Comparison of ENCODE assay signal across 8 cellular contexts in the genomic region with DNA sequence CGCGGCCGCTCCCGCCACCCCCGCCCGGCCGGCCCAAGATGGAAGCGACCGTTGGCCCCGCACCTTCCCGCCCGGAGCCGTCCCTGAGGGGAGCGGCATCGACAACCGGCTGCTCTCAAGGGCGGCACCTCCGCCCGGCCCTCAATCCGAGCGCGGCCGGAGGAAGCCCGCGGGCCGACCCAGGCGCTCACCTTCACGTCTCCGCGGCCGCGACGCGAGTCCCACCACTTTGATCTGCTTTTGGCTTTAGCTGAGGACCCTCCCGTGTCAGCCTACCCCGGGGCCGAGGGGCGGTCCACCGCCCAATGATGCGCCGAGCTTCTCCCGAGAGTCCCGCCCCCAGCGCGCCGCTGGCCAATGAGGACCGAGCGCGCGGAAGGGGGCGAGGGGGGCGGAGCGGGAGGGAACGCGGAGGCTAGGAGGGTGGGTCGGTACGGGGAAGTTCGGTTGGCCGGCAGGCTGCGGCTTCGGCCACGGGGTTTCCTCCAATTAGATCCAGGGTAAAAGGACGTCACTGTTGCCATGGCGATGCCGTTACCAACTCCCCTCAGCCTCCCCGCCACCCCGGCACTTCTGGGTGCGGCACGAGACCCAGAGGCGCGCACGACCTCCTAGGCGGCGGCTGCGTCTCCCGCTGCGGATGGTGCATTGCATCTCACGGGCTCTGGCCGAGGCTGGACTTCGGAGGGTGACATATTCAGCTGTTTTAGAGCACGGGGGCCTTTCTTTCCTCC. TPM values are rescaled to one million over a fixed set of nuclear protein-coding genes. Genes with fewer than 3 reads are reported as not detected.
DNase-seq lines count a peak whose midpoint lies in the region; ATAC-seq and TF ChIP-seq lines count a peak whose summit lies in the region.

A gene (minus strand): TSS at position 248 of the 734 bp plus-strand sequence. CDS start 545 bp downstream, outside the sequence.

- peak within 1 kb of the TSS; percentile 41 for H2AFZ ChIP-seq in smooth muscle cell (ENCODE audit: low read depth)

- peak within 1 kb of the TSS; percentile 96 for H3K4me3 ChIP-seq in AG04450 (ENCODE audit: low read depth, low read length)
- peak within 1 kb of the TSS; percentile 91 to 99 for H3K4me3 ChIP-seq in cardiac fibroblast (replicated peaks in 1 of 2; ENCODE audit: low read depth in 2 of 2, low read length in 2 of 2)
- peak within 1 kb of the TSS; percentile 79 for H3K4me3 ChIP-seq in smooth muscle cell

- WGBS in smooth muscle cell (ENCODE audit: low lambda C conversion rate): 1% methylated on average over 40 of the region's 81 CpGs

- H3F3A ChIP-seq in smooth muscle cell (ENCODE audit: low read depth): peaks cover 2% of the 10 kb centered on the region

- peaks cover 30% of the 10 kb centered on the region for H3K4me1 ChIP-seq in smooth muscle cell (ENCODE audit: low read depth)

- peaks cover 43% of the 10 kb centered on the region for H3K79me2 ChIP-seq in smooth muscle cell (ENCODE audit: low read depth)

- no peaks in the 10 kb centered on the region for H3K36me3 ChIP-seq in smooth muscle cell (ENCODE audit: low read depth)

- DNase-seq in AG04450 (ENCODE audit: low read depth, low spot score): peak; percentile 98
- DNase-seq in NCI-H226: peak; percentile 97
- peak; percentile 98 for DNase-seq in WTC11 (ENCODE audit: low spot score)
- peak; percentile 99 to 100 for DNase-seq in cardiac fibroblast (ENCODE audit: low read depth in 2 of 2)
- DNase-seq in iPS-NIHi7 (ENCODE audit: extremely low spot score): peak; percentile 100
- DNase-seq in smooth muscle cell (lab: John Stamatoyannopoulos, UW; ENCODE audit: unreplicated experiment): peak; percentile 94

- CTCF ChIA-PET in AG04450 (lab: Charles Lee) (interaction anchor here (0.6 to 2.1 kb wide), 6 partner anchors 11 to 170 kb away, joined by 3 to 12 read pairs (median 4); no protein-coding TSS in a partner anchor), WTC11 (lab: Charles Lee) (interaction anchor here (0.6 to 2.3 kb wide), 8 partner anchors 72 to 492 kb away, joined by 3 to 16 read pairs (median 4); a partner anchor contains a TSS)

- H3K27ac ChIP-seq in AG04450 (ENCODE audit: low read depth, low read length) (peak within 1 kb of the TSS; percentile 81), smooth muscle cell (ENCODE audit: low read depth) (peak within 1 kb of the TSS; percentile 87)

- H3K27me3 ChIP-seq in AG04450 (ENCODE audit: control insufficient read depth, insufficient read depth, low read length): no peaks in the 10 kb centered on the region
- no peaks in the 10 kb centered on the region for H3K27me3 ChIP-seq in smooth muscle cell (ENCODE audit: low read depth)

- peaks cover 44% of the 10 kb centered on the region for H3K4me1 Mint-ChIP-seq in WTC11

- peaks cover 30% of the 10 kb centered on the region for H3K27me3 Mint-ChIP-seq in WTC11 (ENCODE audit: low read depth)

- H3K4me3 Mint-ChIP-seq in WTC11: peak within 1 kb of the TSS; percentile 98

- H3K36me3 Mint-ChIP-seq in WTC11: peaks cover 40% of the 10 kb centered on the region

- peak; percentile 92 for ATAC-seq in GM18909 (IDR thresholded peaks at IDR 0.05; ENCODE audit: poor library complexity, unreplicated experiment)
- peak; percentile 90 for ATAC-seq in HG03175 (IDR thresholded peaks at IDR 0.05; ENCODE audit: unreplicated experiment)
- peak; percentile 93 for ATAC-seq in WTC11

- no peak for TF ChIP-seq CTCF in AG04450 (IDR thresholded peaks at IDR 0.05; ENCODE audit: low read depth, low read length)
- no peak for TF ChIP-seq CTCF in WTC11 (IDR thresholded peaks at IDR 0.05)
- no peak for TF ChIP-seq CTCF in cardiac fibroblast (IDR thresholded peaks at IDR 0.05; ENCODE audit: low read depth, low read length)
- TF ChIP-seq CTCF in smooth muscle cell (IDR thresholded peaks at IDR 0.05; ENCODE audit: borderline replicate concordance, insufficient read depth, poor library complexity, severe bottlenecking): no peak

- no peaks in the 10 kb centered on the region; the same call in 1 of the 2 replicates for H3K9me3 ChIP-seq in AG04450 (ENCODE audit: control insufficient read depth, insufficient read depth, low read length)
- H3K9me3 ChIP-seq in smooth muscle cell (replicated peaks; ENCODE audit: low read depth): no peaks in the 10 kb centered on the region

- H3K27ac Mint-ChIP-seq in WTC11: peak within 1 kb of the TSS; percentile 99

- peak within 1 kb of the TSS; percentile 95 for H3K4me2 ChIP-seq in smooth muscle cell

- H3K9me3 Mint-ChIP-seq in WTC11: no peaks in the 10 kb centered on the region

- POLR2A ChIA-PET in AG04450 (lab: Yijun Ruan, JAX): interaction anchor here (0.7 to 2.6 kb wide), 27 partner anchors 8 to 212 kb away, joined by 3 to 29 read pairs (median 7); a partner anchor contains a TSS
- POLR2A ChIA-PET in WTC11 (lab: Charles Lee): interaction anchor here (0.6 to 2.5 kb wide), 16 partner anchors 8 to 413 kb away, joined by 3 to 46 read pairs (median 5); a partner anchor contains a TSS

- peaks cover 44% of the 10 kb centered on the region for H4K20me1 ChIP-seq in smooth muscle cell (ENCODE audit: low read depth)

- H3K9ac ChIP-seq in smooth muscle cell (ENCODE audit: low read depth): peak within 1 kb of the TSS; percentile 91

TF ChIP-seq in WTC11, 78 proteins besides CTCF, POLR2A, EP300 and RAD21 (continues in another document):
- TF ChIP-seq, protein P1, sequence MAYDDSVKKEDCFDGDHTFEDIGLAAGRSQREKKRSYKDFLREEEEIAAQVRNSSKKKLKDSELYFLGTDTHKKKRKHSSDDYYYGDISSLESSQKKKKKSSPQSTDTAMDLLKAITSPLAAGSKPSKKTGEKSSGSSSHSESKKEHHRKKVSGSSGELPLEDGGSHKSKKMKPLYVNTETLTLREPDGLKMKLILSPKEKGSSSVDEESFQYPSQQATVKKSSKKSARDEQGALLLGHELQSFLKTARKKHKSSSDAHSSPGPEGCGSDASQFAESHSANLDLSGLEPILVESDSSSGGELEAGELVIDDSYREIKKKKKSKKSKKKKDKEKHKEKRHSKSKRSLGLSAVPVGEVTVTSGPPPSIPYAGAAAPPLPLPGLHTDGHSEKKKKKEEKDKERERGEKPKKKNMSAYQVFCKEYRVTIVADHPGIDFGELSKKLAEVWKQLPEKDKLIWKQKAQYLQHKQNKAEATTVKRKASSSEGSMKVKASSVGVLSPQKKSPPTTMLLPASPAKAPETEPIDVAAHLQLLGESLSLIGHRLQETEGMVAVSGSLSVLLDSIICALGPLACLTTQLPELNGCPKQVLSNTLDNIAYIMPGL (CRISPR knock-in tag; IDR thresholded peaks at IDR 0.05): peak; percentile 56; the same call in 1 of the 2 replicates
- peak; percentile 70 for TF ChIP-seq FOXK1 (CRISPR knock-in tag; IDR thresholded peaks at IDR 0.05)
- TF ChIP-seq SP1 (CRISPR knock-in tag; conservative IDR thresholded peaks at IDR 0.05): peak; percentile 99
- no peak for TF ChIP-seq TCF7 (CRISPR knock-in tag; IDR thresholded peaks at IDR 0.05; ENCODE audit: low read depth)
- peak; percentile 75; the same call in 1 of the 2 replicates for TF ChIP-seq PRRX2 (CRISPR knock-in tag; IDR thresholded peaks at IDR 0.05)
- TF ChIP-seq, protein P2, sequence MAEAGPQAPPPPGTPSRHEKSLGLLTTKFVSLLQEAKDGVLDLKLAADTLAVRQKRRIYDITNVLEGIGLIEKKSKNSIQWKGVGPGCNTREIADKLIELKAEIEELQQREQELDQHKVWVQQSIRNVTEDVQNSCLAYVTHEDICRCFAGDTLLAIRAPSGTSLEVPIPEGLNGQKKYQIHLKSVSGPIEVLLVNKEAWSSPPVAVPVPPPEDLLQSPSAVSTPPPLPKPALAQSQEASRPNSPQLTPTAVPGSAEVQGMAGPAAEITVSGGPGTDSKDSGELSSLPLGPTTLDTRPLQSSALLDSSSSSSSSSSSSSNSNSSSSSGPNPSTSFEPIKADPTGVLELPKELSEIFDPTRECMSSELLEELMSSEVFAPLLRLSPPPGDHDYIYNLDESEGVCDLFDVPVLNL (CRISPR knock-in tag; IDR thresholded peaks at IDR 0.05; ENCODE audit: borderline replicate concordance, low read depth): peak; percentile 79; the same call in 1 of the 2 replicates
- TF ChIP-seq ZNF232 (CRISPR knock-in tag; IDR thresholded peaks at IDR 0.05): 0 out of 2 replicates have a peak, but pooled peaks have one; percentile 17
- TF ChIP-seq CREM (CRISPR knock-in tag; IDR thresholded peaks at IDR 0.05): peak; percentile 83; the same call in 1 of the 2 replicates
- TF ChIP-seq GABPB1 (CRISPR knock-in tag; IDR thresholded peaks at IDR 0.05): no peak; the same call in 1 of the 2 replicates
- TF ChIP-seq, protein P3, sequence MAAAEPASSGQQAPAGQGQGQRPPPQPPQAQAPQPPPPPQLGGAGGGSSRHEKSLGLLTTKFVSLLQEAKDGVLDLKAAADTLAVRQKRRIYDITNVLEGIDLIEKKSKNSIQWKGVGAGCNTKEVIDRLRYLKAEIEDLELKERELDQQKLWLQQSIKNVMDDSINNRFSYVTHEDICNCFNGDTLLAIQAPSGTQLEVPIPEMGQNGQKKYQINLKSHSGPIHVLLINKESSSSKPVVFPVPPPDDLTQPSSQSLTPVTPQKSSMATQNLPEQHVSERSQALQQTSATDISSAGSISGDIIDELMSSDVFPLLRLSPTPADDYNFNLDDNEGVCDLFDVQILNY (CRISPR knock-in tag; IDR thresholded peaks at IDR 0.05): peak; percentile 94
- 0 out of 2 replicates have a peak, but pooled peaks have one; percentile 10 for TF ChIP-seq ZNF416 (CRISPR knock-in tag; IDR thresholded peaks at IDR 0.05)
- TF ChIP-seq SOX15 (CRISPR knock-in tag; IDR thresholded peaks at IDR 0.05): no peak
- TF ChIP-seq, protein P4, sequence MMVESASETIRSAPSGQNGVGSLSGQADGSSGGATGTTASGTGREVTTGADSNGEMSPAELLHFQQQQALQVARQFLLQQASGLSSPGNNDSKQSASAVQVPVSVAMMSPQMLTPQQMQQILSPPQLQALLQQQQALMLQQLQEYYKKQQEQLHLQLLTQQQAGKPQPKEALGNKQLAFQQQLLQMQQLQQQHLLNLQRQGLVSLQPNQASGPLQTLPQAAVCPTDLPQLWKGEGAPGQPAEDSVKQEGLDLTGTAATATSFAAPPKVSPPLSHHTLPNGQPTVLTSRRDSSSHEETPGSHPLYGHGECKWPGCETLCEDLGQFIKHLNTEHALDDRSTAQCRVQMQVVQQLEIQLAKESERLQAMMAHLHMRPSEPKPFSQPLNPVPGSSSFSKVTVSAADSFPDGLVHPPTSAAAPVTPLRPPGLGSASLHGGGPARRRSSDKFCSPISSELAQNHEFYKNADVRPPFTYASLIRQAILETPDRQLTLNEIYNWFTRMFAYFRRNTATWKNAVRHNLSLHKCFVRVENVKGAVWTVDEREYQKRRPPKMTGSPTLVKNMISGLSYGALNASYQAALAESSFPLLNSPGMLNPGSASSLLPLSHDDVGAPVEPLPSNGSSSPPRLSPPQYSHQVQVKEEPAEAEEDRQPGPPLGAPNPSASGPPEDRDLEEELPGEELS (CRISPR knock-in tag; IDR thresholded peaks at IDR 0.05): peak; percentile 63
- TF ChIP-seq ZNF138 (CRISPR knock-in tag; conservative IDR thresholded peaks at IDR 0.05): no peak
- TF ChIP-seq CREB1 (CRISPR knock-in tag; IDR thresholded peaks at IDR 0.05): no peak; the same call in 1 of the 2 replicates

RNA-seq across cellular contexts. Expression of the gene that starts here (rescaled TPM):
- 509 and 624 TPM in 2 replicates for polyA plus RNA-seq in AG04450 (2011; rRNA removed)
- 272 and 412 TPM in 2 replicates for polyA minus RNA-seq in AG04450 (2011; rRNA and poly(A)+ RNA removed)
- total RNA-seq in WTC11 (2021): 394 to 395 TPM (median 395 TPM) in 3 replicates
- 376 and 417 TPM in 2 replicates for total RNA-seq in smooth muscle cell
- 300 and 324 TPM in 2 replicates for polyA plus RNA-seq in smooth muscle cell

Comparison
In these comparisons a context has a peak if more than half of its experiments do, and no peak if none do; other contexts are left out.
1. Peak in every context shown above with its lines: DNase-seq, ATAC-seq, H3K4me3 ChIP-seq and H3K27ac ChIP-seq.